ENCODE assay signal across 1 cellular context in genomic region chr10:110207805-110208613, GRCh38.
TF ChIP-seq lines count a peak whose summit lies in the region.

No MANE protein-coding gene starts in this region.

TF ChIP-seq in HEK293, 187 proteins besides CTCF, POLR2A, EP300 and RAD21 (continued from another document):
- TF ChIP-seq, protein P1, sequence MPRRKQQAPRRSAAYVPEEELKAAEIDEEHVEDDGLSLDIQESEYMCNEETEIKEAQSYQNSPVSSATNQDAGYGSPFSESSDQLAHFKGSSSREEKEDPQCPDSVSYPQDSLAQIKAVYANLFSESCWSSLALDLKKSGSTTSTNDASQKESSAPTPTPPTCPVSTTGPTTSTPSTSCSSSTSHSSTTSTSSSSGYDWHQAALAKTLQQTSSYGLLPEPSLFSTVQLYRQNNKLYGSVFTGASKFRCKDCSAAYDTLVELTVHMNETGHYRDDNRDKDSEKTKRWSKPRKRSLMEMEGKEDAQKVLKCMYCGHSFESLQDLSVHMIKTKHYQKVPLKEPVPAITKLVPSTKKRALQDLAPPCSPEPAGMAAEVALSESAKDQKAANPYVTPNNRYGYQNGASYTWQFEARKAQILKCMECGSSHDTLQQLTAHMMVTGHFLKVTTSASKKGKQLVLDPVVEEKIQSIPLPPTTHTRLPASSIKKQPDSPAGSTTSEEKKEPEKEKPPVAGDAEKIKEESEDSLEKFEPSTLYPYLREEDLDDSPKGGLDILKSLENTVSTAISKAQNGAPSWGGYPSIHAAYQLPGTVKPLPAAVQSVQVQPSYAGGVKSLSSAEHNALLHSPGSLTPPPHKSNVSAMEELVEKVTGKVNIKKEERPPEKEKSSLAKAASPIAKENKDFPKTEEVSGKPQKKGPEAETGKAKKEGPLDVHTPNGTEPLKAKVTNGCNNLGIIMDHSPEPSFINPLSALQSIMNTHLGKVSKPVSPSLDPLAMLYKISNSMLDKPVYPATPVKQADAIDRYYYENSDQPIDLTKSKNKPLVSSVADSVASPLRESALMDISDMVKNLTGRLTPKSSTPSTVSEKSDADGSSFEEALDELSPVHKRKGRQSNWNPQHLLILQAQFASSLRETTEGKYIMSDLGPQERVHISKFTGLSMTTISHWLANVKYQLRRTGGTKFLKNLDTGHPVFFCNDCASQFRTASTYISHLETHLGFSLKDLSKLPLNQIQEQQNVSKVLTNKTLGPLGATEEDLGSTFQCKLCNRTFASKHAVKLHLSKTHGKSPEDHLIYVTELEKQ (tag by site-specific recombination; IDR thresholded peaks at IDR 0.05; ENCODE audit: borderline replicate concordance): 0 out of 2 replicates have a peak, but pooled peaks have one; percentile 33
- TF ChIP-seq SP2 (tag by site-specific recombination; IDR thresholded peaks at IDR 0.05): 0 out of 2 replicates have a peak, but pooled peaks have one; percentile 9
- TF ChIP-seq ZNF391 (tag by site-specific recombination; IDR thresholded peaks at IDR 0.05; ENCODE audit: borderline replicate concordance, low read depth): 0 out of 2 replicates have a peak, but pooled peaks have one; percentile 62
- TF ChIP-seq, protein P2, sequence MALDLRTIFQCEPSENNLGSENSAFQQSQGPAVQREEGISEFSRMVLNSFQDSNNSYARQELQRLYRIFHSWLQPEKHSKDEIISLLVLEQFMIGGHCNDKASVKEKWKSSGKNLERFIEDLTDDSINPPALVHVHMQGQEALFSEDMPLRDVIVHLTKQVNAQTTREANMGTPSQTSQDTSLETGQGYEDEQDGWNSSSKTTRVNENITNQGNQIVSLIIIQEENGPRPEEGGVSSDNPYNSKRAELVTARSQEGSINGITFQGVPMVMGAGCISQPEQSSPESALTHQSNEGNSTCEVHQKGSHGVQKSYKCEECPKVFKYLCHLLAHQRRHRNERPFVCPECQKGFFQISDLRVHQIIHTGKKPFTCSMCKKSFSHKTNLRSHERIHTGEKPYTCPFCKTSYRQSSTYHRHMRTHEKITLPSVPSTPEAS (tag by site-specific recombination; IDR thresholded peaks at IDR 0.05): peak; percentile 46; the same call in 1 of the 2 replicates
- TF ChIP-seq, protein P3, sequence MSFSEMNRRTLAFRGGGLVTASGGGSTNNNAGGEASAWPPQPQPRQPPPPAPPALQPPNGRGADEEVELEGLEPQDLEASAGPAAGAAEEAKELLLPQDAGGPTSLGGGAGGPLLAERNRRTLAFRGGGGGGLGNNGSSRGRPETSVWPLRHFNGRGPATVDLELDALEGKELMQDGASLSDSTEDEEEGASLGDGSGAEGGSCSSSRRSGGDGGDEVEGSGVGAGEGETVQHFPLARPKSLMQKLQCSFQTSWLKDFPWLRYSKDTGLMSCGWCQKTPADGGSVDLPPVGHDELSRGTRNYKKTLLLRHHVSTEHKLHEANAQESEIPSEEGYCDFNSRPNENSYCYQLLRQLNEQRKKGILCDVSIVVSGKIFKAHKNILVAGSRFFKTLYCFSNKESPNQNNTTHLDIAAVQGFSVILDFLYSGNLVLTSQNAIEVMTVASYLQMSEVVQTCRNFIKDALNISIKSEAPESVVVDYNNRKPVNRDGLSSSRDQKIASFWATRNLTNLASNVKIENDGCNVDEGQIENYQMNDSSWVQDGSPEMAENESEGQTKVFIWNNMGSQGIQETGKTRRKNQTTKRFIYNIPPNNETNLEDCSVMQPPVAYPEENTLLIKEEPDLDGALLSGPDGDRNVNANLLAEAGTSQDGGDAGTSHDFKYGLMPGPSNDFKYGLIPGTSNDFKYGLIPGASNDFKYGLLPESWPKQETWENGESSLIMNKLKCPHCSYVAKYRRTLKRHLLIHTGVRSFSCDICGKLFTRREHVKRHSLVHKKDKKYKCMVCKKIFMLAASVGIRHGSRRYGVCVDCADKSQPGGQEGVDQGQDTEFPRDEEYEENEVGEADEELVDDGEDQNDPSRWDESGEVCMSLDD (tag by site-specific recombination; IDR thresholded peaks at IDR 0.05): peak; percentile 23; the same call in 1 of the 2 replicates
- peak; percentile 38; the same call in 1 of the 2 replicates for TF ChIP-seq ZFP69B (tag by site-specific recombination; IDR thresholded peaks at IDR 0.05)
- TF ChIP-seq ZNF549 (tag by site-specific recombination; IDR thresholded peaks at IDR 0.05): no peak
- TF ChIP-seq ZNF311 (tag by site-specific recombination; IDR thresholded peaks at IDR 0.05; ENCODE audit: borderline replicate concordance): no peak
- TF ChIP-seq ZBTB8A (tag by site-specific recombination; IDR thresholded peaks at IDR 0.05): peak; percentile 40; the same call in 1 of the 2 replicates
- no peak for TF ChIP-seq ZNF19 (tag by site-specific recombination; IDR thresholded peaks at IDR 0.05; ENCODE audit: low read depth)
- TF ChIP-seq ZNF600 (tag by site-specific recombination; IDR thresholded peaks at IDR 0.05): peak; percentile 84
- peak; percentile 29; the same call in 1 of the 2 replicates for TF ChIP-seq WT1 (tag by site-specific recombination; IDR thresholded peaks at IDR 0.05)
TF ChIP-seq in HEK293: peak in this region for 39.
